In the genomic region with DNA sequence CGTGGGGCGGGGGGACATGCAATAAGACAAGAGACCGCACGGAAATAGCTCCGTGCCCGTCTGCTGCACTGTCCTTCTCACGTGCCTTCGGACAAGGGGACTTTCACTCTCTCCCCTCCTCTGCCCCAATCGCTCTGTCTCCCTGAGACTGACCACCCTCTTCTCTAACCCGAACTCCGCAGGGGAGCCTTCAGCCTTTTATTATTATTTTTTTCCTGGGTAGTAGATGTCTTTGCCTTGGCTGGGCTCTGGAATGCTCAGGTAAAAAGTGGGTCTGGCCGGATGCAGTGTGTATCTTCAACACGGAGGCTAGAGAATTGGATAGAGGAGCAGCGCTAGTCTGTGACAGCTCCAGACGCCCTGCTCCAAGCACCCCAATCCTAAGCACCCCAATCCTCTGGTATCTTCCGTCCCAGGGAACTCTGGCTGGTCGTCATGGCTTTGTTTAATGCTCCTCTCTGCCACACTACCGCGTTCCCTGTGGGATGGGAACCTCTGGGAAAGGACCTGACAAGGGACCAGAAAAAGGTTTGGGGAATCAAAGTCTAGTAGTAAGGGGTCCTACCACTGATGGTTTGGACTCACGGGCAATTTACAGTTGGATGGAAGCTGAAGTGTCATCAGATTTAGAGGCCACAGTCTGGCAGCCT, we compare ENCODE assay signal across 10 cellular contexts. TPM values are rescaled to one million over a fixed set of nuclear protein-coding genes. Genes with fewer than 3 reads are reported as not detected.
DNase-seq lines count a peak whose midpoint lies in the region; ATAC-seq and TF ChIP-seq lines count a peak whose summit lies in the region.
"Had no signal": no experiment of that assay in that cellular context is flagged by ENCODE, and none has a peak within 500 bp of the region (broad histone marks: within the 10 kb centered on the region; RNA-seq: fewer than 3 reads in every experiment).

No MANE protein-coding gene starts in this region.

- 7 to 14% (median 11%) methylated on average over 18 to 20 of the region's 20 CpGs for WGBS in heart left ventricle, 4 donors
- 14% methylated on average over 20 of the region's 20 CpGs for WGBS in urinary bladder

- no peaks in the 10 kb centered on the region for H3K36me3 Mint-ChIP-seq in naive thymus-derived CD8-positive, alpha-beta T cell

- no peak overlapping the region for H3K27ac Mint-ChIP-seq in naive thymus-derived CD8-positive, alpha-beta T cell

- H3K4me3 ChIP-seq in heart left ventricle, result peak overlapping the region; percentile 15 to 52 (median 41)
- H3K4me3 ChIP-seq in cardiac fibroblast (replicated peaks in 1 of 2; ENCODE audit: low read depth in 2 of 2, low read length in 2 of 2), result peak overlapping the region; percentile 4 to 38
- H3K4me3 ChIP-seq in urinary bladder (ENCODE audit: low read depth, low read length), result peak overlapping the region; percentile 28

- no peaks in the 10 kb centered on the region for H3K9me3 ChIP-seq in heart left ventricle

- no peak overlapping the region for H3K27ac ChIP-seq in heart left ventricle
- no peak overlapping the region for H3K27ac ChIP-seq in urinary bladder (ENCODE audit: low read depth)
- H3K27ac ChIP-seq: RWPE1 had no signal

- H3K36me3 ChIP-seq in heart left ventricle (no peaks in the 10 kb centered on the region), urinary bladder (ENCODE audit: insufficient read depth) (no peaks in the 10 kb centered on the region)

- peak overlapping the region; percentile 43 to 79 (median 73) for H3K4me3 Mint-ChIP-seq in naive thymus-derived CD8-positive, alpha-beta T cell

- TF ChIP-seq CTCF in heart left ventricle (IDR thresholded peaks at IDR 0.05), result no peak
- TF ChIP-seq CTCF in cardiac fibroblast (IDR thresholded peaks at IDR 0.05; ENCODE audit: low read depth, low read length), result no peak

- H3K4me1 Mint-ChIP-seq in naive thymus-derived CD8-positive, alpha-beta T cell, result peaks cover 12 to 28% (median 21%) of the 10 kb centered on the region in 4 donors

- peaks cover 6 to 27% (median 17%) of the 10 kb centered on the region in 12 donors for H3K4me1 ChIP-seq in heart left ventricle
- H3K4me1 ChIP-seq in urinary bladder (ENCODE audit: insufficient read depth), result peaks cover 3% of the 10 kb centered on the region

- ATAC-seq in heart left ventricle (no peak), left ventricle myocardium superior (no peak), GM18498 (IDR thresholded peaks at IDR 0.05; ENCODE audit: unreplicated experiment) (no peak), HG03354 (IDR thresholded peaks at IDR 0.05; ENCODE audit: poor library complexity, severe bottlenecking, unreplicated experiment) (no peak)
- peak in 1 of 2 donors; percentile 25 for ATAC-seq in naive thymus-derived CD8-positive, alpha-beta T cell

- H3K27me3 ChIP-seq in heart left ventricle, result peaks cover 42 to 80% (median 71%) of the 10 kb centered on the region in 9 donors

- DNase-seq in heart left ventricle (no peak), left ventricle myocardium superior (no peak), cardiac fibroblast (ENCODE audit: low read depth in 2 of 2) (no peak), Kasumi-1 (lab: John Stamatoyannopoulos, UW) (no peak)
- no peak for DNase-seq in naive thymus-derived CD8-positive, alpha-beta T cell
- DNase-seq: activated CD8-positive, alpha-beta memory T cell treated with anti-CD3 and anti-CD28 coated beads, Interleukin-2, amount 50 U/mL, for 4 hours had no signal

- no peak for TF ChIP-seq POLR2A in heart left ventricle (IDR thresholded peaks at IDR 0.05)

- intact Hi-C loops in heart left ventricle (cut with DNase I), result loop anchor here in 8 of 10 donors (5.0 to 10.0 kb wide), 5 partner anchors 75 to 198 kb away; partner anchors contain the start of gene ESAM (in 4 of the 8)
- intact Hi-C loops in left ventricle myocardium superior (cut with micrococcal nuclease), result loop anchor here (10.0 kb wide), 1 partner anchor 175 kb away; no protein-coding TSS in a partner anchor

- POLR2A ChIA-PET in naive thymus-derived CD8-positive, alpha-beta T cell (lab: Charles Lee), result no interaction called here

- peaks cover 53 to 78% (median 71%) of the 10 kb centered on the region in 5 donors for H3K27me3 Mint-ChIP-seq in naive thymus-derived CD8-positive, alpha-beta T cell

- peaks cover 0 to 2% (median 0%) of the 10 kb centered on the region in 9 donors for H3K9me3 Mint-ChIP-seq in naive thymus-derived CD8-positive, alpha-beta T cell

RNA-seq across cellular contexts. Expression of gene ROBO3, which starts 25.1 kb away (rescaled TPM):
- total RNA-seq in heart left ventricle (10 to 100 TPM in 1 of 9 donors, 1 to 10 TPM in 8; 2.5 to 18.6 (median 3.2) TPM), left ventricle myocardium superior (4.5 TPM), urinary bladder (18.0 TPM)
- polyA plus RNA-seq in heart left ventricle (1 to 10 TPM; 2.8 to 8.1 TPM), urinary bladder (18.1 TPM)
- total RNA-seq in naive thymus-derived CD8-positive, alpha-beta T cell, result 10 to 100 TPM; 49.4 to 55.0 TPM
- polyA plus RNA-seq in naive thymus-derived CD8-positive, alpha-beta T cell, result 1 to 10 TPM; 5.8 to 7.0 (median 6.9) TPM

RNA-seq across cellular contexts. Expression of gene MSANTD2, which starts 39.9 kb away (rescaled TPM):
- total RNA-seq in heart left ventricle, result 1 to 10 TPM; 2.2 to 5.4 (median 3.1) TPM
- polyA plus RNA-seq in heart left ventricle, result 1 to 10 TPM; 3.1 to 4.3 TPM
- total RNA-seq in left ventricle myocardium superior, result 3.4 TPM
- total RNA-seq in naive thymus-derived CD8-positive, alpha-beta T cell, result 10 to 100 TPM; 23.0 to 25.5 TPM
- polyA plus RNA-seq in naive thymus-derived CD8-positive, alpha-beta T cell, result 1 to 10 TPM; 3.5 to 4.2 (median 4.0) TPM
- total RNA-seq in urinary bladder, result 28.8 TPM
- polyA plus RNA-seq in urinary bladder, result 8.7 TPM

RNA-seq across cellular contexts. Expression of gene ROBO4, which starts 57.6 kb away (rescaled TPM):
- total RNA-seq in heart left ventricle (10 to 100 TPM; 16.3 to 63.5 (median 27.1) TPM), left ventricle myocardium superior (27.6 TPM), urinary bladder (19.7 TPM)
- polyA plus RNA-seq in heart left ventricle (10 to 100 TPM; 17.7 to 21.8 TPM), urinary bladder (13.5 TPM)
- total RNA-seq in naive thymus-derived CD8-positive, alpha-beta T cell, result not detected
- under 1 TPM in 1 of 3 donors, not detected in 2; 0.04 TPM for polyA plus RNA-seq in naive thymus-derived CD8-positive, alpha-beta T cell

Comparison
In these comparisons a context has a peak if more than half of its experiments do, and no peak if none do; other contexts are left out.
1. RNA of gene ROBO4, which starts 57.6 kb away (total RNA-seq): 27.6 TPM in left ventricle myocardium superior (single experiment), 16.3 to 63.5 TPM in heart left ventricle and 19.7 TPM in urinary bladder (single experiment); not detected in naive thymus-derived CD8-positive, alpha-beta T cell; every median in the first group is over 10 times any median in the second.
2. Peak in every context shown above with its lines, with median percentiles within 50 percentile points of each other: H3K4me3 ChIP-seq.